In the genomic region with DNA sequence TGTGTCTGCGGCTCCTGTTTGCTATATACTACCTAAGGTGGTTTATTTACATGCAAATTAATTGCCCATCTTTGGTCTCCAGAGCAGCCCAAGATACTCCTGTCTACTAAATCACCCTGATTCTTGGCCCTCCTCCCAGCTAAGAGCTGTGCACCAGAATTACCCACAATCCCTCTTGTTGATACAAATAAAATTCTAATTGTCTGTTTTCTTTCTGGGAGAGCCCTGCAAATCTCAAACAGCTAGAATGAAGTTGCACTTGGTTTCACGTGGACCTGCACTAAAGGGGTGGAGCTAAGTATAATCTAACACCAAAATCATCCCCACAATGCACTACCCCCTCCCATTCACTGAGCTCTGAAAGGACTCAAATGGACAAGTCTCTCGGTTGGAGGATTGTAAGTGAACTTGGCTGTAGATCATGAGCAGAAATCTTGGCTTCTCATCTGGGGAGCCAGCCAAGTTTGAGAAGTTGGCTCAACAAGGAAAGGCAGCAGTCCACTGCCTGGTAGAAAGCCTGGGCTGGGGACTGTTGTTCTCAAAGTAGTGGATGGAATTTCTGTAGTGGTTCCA, we compare ENCODE assay signal across 9 cellular contexts. TPM values are rescaled to one million over a fixed set of nuclear protein-coding genes. Genes with fewer than 3 reads are reported as not detected.
DNase-seq lines count a peak whose midpoint lies in the region; ATAC-seq and TF ChIP-seq lines count a peak whose summit lies in the region.
"Had no signal": no experiment of that assay in that cellular context is flagged by ENCODE, and none has a peak within 500 bp of the region (broad histone marks: within the 10 kb centered on the region; RNA-seq: fewer than 3 reads in every experiment).

No MANE protein-coding gene starts in this region.

- no peaks in the 10 kb centered on the region for H3K27me3 Mint-ChIP-seq in CD8-positive, alpha-beta memory T cell

- no peaks in the 10 kb centered on the region for H3K27me3 ChIP-seq in CD8-positive, alpha-beta memory T cell (ENCODE audit: insufficient read depth, low read length, poor library complexity, severe bottlenecking)

- peaks cover 83% of the 10 kb centered on the region for H3K4me1 ChIP-seq in CD8-positive, alpha-beta memory T cell (ENCODE audit: insufficient read depth, low read length)

- no peak for TF ChIP-seq CTCF in fibroblast of villous mesenchyme (IDR thresholded peaks at IDR 0.05; ENCODE audit: insufficient read depth, low read depth, low read length)

- peak overlapping the region in 7 of 8 donors; percentile 70 to 86 (median 81) for H3K27ac Mint-ChIP-seq in CD8-positive, alpha-beta memory T cell

- ATAC-seq in SK-N-SH treated with all-trans-retinoic acid at 6 μM for 48 hours (peak; percentile 88), GM21367 (IDR thresholded peaks at IDR 0.05; ENCODE audit: unreplicated experiment) (no peak)

- peak overlapping the region; percentile 11 to 64 (median 52) for H3K4me3 Mint-ChIP-seq in CD8-positive, alpha-beta memory T cell

- DNase-seq in CD8-positive, alpha-beta memory T cell = no peak
- peak; percentile 82 for DNase-seq in fibroblast of villous mesenchyme (ENCODE audit: low read depth)
- peak; percentile 10 for DNase-seq in renal cortical epithelial cell (ENCODE audit: low read depth)
- DNase-seq in stimulated activated CD4-positive, alpha-beta T cell treated with anti-CD3 and anti-CD28 coated beads, Interleukin-12 subunit alpha, Interleukin-12 subunit beta, amount 100 ng/mL, for 4 hours = no peak
- DNase-seq in D341Med (ENCODE audit: low spot score) = no peak
- no peak for DNase-seq in HEK293T (ENCODE audit: extremely low spot score)
- DNase-seq: effector CD8-positive, alpha-beta T cell had no signal

- H3K36me3 ChIP-seq in CD8-positive, alpha-beta memory T cell (ENCODE audit: insufficient read depth, low read length) = peaks cover 32% of the 10 kb centered on the region

- H3K36me3 Mint-ChIP-seq in CD8-positive, alpha-beta memory T cell = peaks cover 4 to 86% (median 26%) of the 10 kb centered on the region in 3 donors

- H3K9me3 Mint-ChIP-seq in CD8-positive, alpha-beta memory T cell = no peaks in the 10 kb centered on the region

- no peak overlapping the region for H3K27ac ChIP-seq in CD8-positive, alpha-beta memory T cell (ENCODE audit: low read depth, low read length)

- H3K9me3 ChIP-seq in CD8-positive, alpha-beta memory T cell (ENCODE audit: low read length) = no peaks in the 10 kb centered on the region

- H3K4me3 ChIP-seq in CD8-positive, alpha-beta memory T cell (ENCODE audit: low read length) = peak overlapping the region; percentile 16
- peak overlapping the region; percentile 29 for H3K4me3 ChIP-seq in fibroblast of villous mesenchyme (ENCODE audit: low read depth, low read length)

- CTCF ChIA-PET in CD8-positive, alpha-beta memory T cell (lab: Charles Lee) = interaction anchor here (2.3 kb wide), 1 partner anchor 10 kb away, joined by 7 read pairs; no protein-coding TSS in a partner anchor
- CTCF ChIA-PET in HEK293T (lab: Yijun Ruan, JAX) = no interaction called here

- peaks cover 86 to 93% (median 88%) of the 10 kb centered on the region in 3 donors for H3K4me1 Mint-ChIP-seq in CD8-positive, alpha-beta memory T cell

- POLR2A ChIA-PET in CD8-positive, alpha-beta memory T cell (lab: Charles Lee) = no interaction called here
- POLR2A ChIA-PET in HEK293T (lab: Yijun Ruan, JAX) = interaction anchor here (0.8 kb wide), 1 partner anchor 316 kb away, joined by 3 read pairs; no protein-coding TSS in a partner anchor

TF ChIP-seq in SK-N-SH treated with all-trans-retinoic acid at 6 μM for 48 hours, 23 proteins besides CTCF, POLR2A, EP300 and RAD21:
- TF ChIP-seq, protein P1, sequence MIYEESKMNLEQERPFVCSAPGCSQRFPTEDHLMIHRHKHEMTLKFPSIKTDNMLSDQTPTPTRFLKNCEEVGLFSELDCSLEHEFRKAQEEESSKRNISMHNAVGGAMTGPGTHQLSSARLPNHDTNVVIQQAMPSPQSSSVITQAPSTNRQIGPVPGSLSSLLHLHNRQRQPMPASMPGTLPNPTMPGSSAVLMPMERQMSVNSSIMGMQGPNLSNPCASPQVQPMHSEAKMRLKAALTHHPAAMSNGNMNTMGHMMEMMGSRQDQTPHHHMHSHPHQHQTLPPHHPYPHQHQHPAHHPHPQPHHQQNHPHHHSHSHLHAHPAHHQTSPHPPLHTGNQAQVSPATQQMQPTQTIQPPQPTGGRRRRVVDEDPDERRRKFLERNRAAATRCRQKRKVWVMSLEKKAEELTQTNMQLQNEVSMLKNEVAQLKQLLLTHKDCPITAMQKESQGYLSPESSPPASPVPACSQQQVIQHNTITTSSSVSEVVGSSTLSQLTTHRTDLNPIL (CRISPR knock-in tag; IDR thresholded peaks at IDR 0.05; ENCODE audit: low read depth) = no peak
- TF ChIP-seq PPARA (CRISPR knock-in tag; IDR thresholded peaks at IDR 0.05; ENCODE audit: borderline replicate concordance) = no peak
- no peak for TF ChIP-seq GLIS3 (CRISPR knock-in tag; IDR thresholded peaks at IDR 0.05)
- peak; percentile 40 for TF ChIP-seq ISL1 (CRISPR knock-in tag; IDR thresholded peaks at IDR 0.05)
- no peak for TF ChIP-seq ZNF565 (CRISPR knock-in tag; conservative IDR thresholded peaks at IDR 0.05; ENCODE audit: low read depth)
TF ChIP-seq in SK-N-SH treated with all-trans-retinoic acid at 6 μM for 48 hours: peak in this region for 1.

TF ChIP-seq in HEK293T, 16 proteins besides CTCF, POLR2A, EP300 and RAD21:
- TF ChIP-seq ARNT (IDR thresholded peaks at IDR 0.05) (no peak), TARDBP (IDR thresholded peaks at IDR 0.05) (no peak), FOXK2 (IDR thresholded peaks at IDR 0.05) (no peak), SUZ12 (IDR thresholded peaks at IDR 0.05) (no peak), L3MBTL2 (conservative IDR thresholded peaks at IDR 0.05) (no peak), FOXM1 (IDR thresholded peaks at IDR 0.05; ENCODE audit: borderline replicate concordance) (no peak), BHLHE40 (IDR thresholded peaks at IDR 0.05; ENCODE audit: borderline replicate concordance) (no peak), CTBP1 (IDR thresholded peaks at IDR 0.05; ENCODE audit: borderline replicate concordance) (no peak), LEF1 (IDR thresholded peaks at IDR 0.05; ENCODE audit: borderline replicate concordance) (no peak), ELF4 (IDR thresholded peaks at IDR 0.05) (no peak), SP1 (IDR thresholded peaks at IDR 0.05) (no peak), HDGF (IDR thresholded peaks at IDR 0.05; ENCODE audit: borderline replicate concordance) (no peak), NFRKB (IDR thresholded peaks at IDR 0.05) (no peak), FOXA1 (IDR thresholded peaks at IDR 0.05) (no peak), ZNF384 (IDR thresholded peaks at IDR 0.05) (no peak)
- TF ChIP-seq, protein P2, sequence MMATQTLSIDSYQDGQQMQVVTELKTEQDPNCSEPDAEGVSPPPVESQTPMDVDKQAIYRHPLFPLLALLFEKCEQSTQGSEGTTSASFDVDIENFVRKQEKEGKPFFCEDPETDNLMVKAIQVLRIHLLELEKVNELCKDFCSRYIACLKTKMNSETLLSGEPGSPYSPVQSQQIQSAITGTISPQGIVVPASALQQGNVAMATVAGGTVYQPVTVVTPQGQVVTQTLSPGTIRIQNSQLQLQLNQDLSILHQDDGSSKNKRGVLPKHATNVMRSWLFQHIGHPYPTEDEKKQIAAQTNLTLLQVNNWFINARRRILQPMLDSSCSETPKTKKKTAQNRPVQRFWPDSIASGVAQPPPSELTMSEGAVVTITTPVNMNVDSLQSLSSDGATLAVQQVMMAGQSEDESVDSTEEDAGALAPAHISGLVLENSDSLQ (IDR thresholded peaks at IDR 0.05) = no peak

RNA-seq across cellular contexts. Expression of gene MAX, which starts 6.6 kb away (rescaled TPM):
- 100 to 1,000 TPM; 126 to 127 TPM for total RNA-seq in CD8-positive, alpha-beta memory T cell
- 135 TPM for polyA plus RNA-seq in CD8-positive, alpha-beta memory T cell
- total RNA-seq in fibroblast of villous mesenchyme (53.5 and 57.9 TPM in 2 replicates), renal cortical epithelial cell (32.0 and 50.4 TPM in 2 replicates)

Comparison
In these comparisons a context has a peak if more than half of its experiments do, and no peak if none do; other contexts are left out.
1. DNase-seq: peak in fibroblast of villous mesenchyme (single experiment) and renal cortical epithelial cell (single experiment); none in CD8-positive, alpha-beta memory T cell (0 of 5), stimulated activated CD4-positive, alpha-beta T cell treated with anti-CD3 and anti-CD28 coated beads, Interleukin-12 subunit alpha, Interleukin-12 subunit beta, amount 100 ng/mL, for 4 hours (single experiment), D341Med (single experiment) and HEK293T (single experiment).